ENCODE assay signal across 8 cellular contexts in genomic region chr2:11743846-11744553, GRCh38. TPM values are rescaled to one million over a fixed set of nuclear protein-coding genes. Genes with fewer than 3 reads are reported as not detected.
DNase-seq lines count a peak whose midpoint lies in the region; ATAC-seq and TF ChIP-seq lines count a peak whose summit lies in the region.

No MANE protein-coding gene starts in this region.

- H3K9ac ChIP-seq in mucosa of stomach (ENCODE audit: low read length): peak overlapping the region; percentile 27

- peak; percentile 80 for TF ChIP-seq EP300 in Ishikawa (IDR thresholded peaks at IDR 0.05; ENCODE audit: borderline replicate concordance)

- H3K4me3 ChIP-seq in epithelial cell of proximal tubule (ENCODE audit: low read depth, low read length) (peak overlapping the region; percentile 43), mucosa of stomach (ENCODE audit: low read length) (no peak overlapping the region)

- no peak for TF ChIP-seq CTCF in epithelial cell of proximal tubule (conservative IDR thresholded peaks at IDR 0.05; ENCODE audit: low read depth, low read length)

- H3K4me1 ChIP-seq in mucosa of stomach (ENCODE audit: control insufficient read depth, insufficient read depth, low read length): peaks cover 41% of the 10 kb centered on the region

- peak; percentile 1; the same call in 1 of the 2 replicates for TF ChIP-seq RAD21 in Ishikawa (IDR thresholded peaks at IDR 0.05; ENCODE audit: low read depth)

- peak; percentile 42 for ATAC-seq in GM21737 (IDR thresholded peaks at IDR 0.05; ENCODE audit: unreplicated experiment)

- H3K27me3 ChIP-seq in mucosa of stomach (ENCODE audit: control insufficient read depth, insufficient read depth, low read length): no peaks in the 10 kb centered on the region

- no peaks in the 10 kb centered on the region for H3K36me3 ChIP-seq in mucosa of stomach (ENCODE audit: control insufficient read depth, insufficient read depth, low read length)

- DNase-seq in DMS153 treated with DMSO at 0.1 percent for 48 hours (lab: John Stamatoyannopoulos, UW; ENCODE audit: unreplicated experiment) (peak; percentile 65), OCI-M2 (lab: John Stamatoyannopoulos, UW; ENCODE audit: unreplicated experiment) (peak; percentile 76), activated T-cell treated with anti-CD3 and anti-CD28 coated beads for 4 hours (peak; percentile 53), epithelial cell of proximal tubule (ENCODE audit: low read depth) (peak; percentile 97)
- DNase-seq in stimulated activated CD8-positive, alpha-beta memory T cell treated with anti-CD3 and anti-CD28 coated beads, Interleukin-7, amount 100 ng/mL, for 48 hours (ENCODE audit: extremely low read depth in 1 of 2, low read depth in 1 of 2): peak; percentile 55 to 81

- H3K9me3 ChIP-seq in mucosa of stomach (ENCODE audit: control insufficient read depth, low read length): no peaks in the 10 kb centered on the region

TF ChIP-seq in Ishikawa, 13 proteins besides CTCF, POLR2A, EP300 and RAD21:
- TF ChIP-seq YY1 (IDR thresholded peaks at IDR 0.05; ENCODE audit: low read depth) (0 out of 2 replicates have a peak, but pooled peaks have one; percentile 23), TEAD4 (IDR thresholded peaks at IDR 0.05) (peak; percentile 46), USF1 (IDR thresholded peaks at IDR 0.05) (peak; percentile 17; the same call in 1 of the 2 replicates), ZBTB7A (IDR thresholded peaks at IDR 0.05; ENCODE audit: low read depth) (no peak), TCF12 (IDR thresholded peaks at IDR 0.05; ENCODE audit: low read depth) (peak; percentile 88), REST (IDR thresholded peaks at IDR 0.05; ENCODE audit: low read depth) (no peak), FOXM1 (IDR thresholded peaks at IDR 0.05; ENCODE audit: borderline replicate concordance, low read depth) (no peak), CREB1 (IDR thresholded peaks at IDR 0.05; ENCODE audit: low read depth) (no peak), MAX (IDR thresholded peaks at IDR 0.05) (peak; percentile 77), CEBPB (IDR thresholded peaks at IDR 0.05) (peak; percentile 64), EGR1 (IDR thresholded peaks at IDR 0.05) (no peak), NFIC (IDR thresholded peaks at IDR 0.05) (peak; percentile 81), TAF1 (IDR thresholded peaks at IDR 0.05; ENCODE audit: low read depth) (no peak)

RNA-seq across cellular contexts. Expression of gene LPIN1, which starts 2.4 kb away (rescaled TPM):
- total RNA-seq in epithelial cell of proximal tubule: 27.9 and 33.8 TPM in 2 replicates
